ENCODE assay signal across 1 cellular context in the genomic region with DNA sequence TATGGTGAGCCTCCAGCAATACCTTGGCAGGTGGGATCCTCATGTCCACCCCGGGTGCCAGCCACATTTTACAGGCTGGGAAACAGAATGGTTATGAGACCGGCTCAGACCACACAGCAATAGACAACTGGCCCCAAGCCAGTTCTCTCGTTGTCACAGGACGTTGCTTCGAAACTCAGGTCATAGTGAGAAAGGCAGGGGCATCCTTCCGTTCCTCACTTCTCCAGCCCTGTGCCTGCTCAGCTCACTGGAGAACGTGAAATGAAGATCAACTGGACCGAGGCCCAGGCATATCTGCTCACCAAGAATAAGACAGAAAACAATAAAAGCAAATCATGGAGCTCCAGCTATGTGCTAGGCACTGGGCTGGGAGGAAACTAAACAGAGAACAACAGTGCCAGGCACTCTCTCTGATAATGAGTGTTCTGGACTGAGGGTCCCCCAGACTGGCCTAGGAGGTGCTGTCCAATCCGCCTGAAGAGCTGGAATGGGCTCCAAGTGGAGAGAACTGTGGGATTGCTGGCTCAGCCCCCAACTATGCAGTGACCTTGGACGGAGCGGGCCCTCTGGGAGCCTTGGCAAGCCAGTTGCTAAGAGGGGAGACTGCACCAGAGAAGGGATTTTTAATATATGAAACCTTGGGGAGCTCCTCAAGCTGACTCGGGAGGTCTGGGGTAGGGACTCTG.
TF ChIP-seq lines count a peak whose summit lies in the region.

No MANE protein-coding gene starts in this region.

TF ChIP-seq in H1, 55 proteins besides CTCF, POLR2A, EP300 and RAD21:
- TF ChIP-seq TAF1 (IDR thresholded peaks at IDR 0.05; ENCODE audit: low read depth, low read length), result no peak
- TF ChIP-seq ZNF274 (IDR thresholded peaks at IDR 0.05; ENCODE audit: borderline replicate concordance, extremely low read depth, low read length), result no peak
- no peak for TF ChIP-seq GABPA (IDR thresholded peaks at IDR 0.05; ENCODE audit: borderline replicate concordance, insufficient read depth, low read length)
- TF ChIP-seq RXRA (IDR thresholded peaks at IDR 0.05; ENCODE audit: insufficient read depth, low read depth, low read length), result no peak
TF ChIP-seq in H1: peak in this region for 0.
